12 cellular contexts compared by ENCODE assay signal in genomic region chr4:54568184-54568583, GRCh38.
DNase-seq lines count a peak whose midpoint lies in the region; ATAC-seq, FAIRE-seq and TF ChIP-seq lines count a peak whose summit lies in the region.
"Had no signal": no experiment of that assay in that cellular context is flagged by ENCODE, and none has a peak within 500 bp of the region (broad histone marks: within the 10 kb centered on the region; RNA-seq: fewer than 3 reads in every experiment).

No MANE protein-coding gene starts in this region.

- intact Hi-C loops in left colon (cut with DNase I, micrococcal nuclease) = no loop called here

- H3K9me3 Mint-ChIP-seq in T-cell = no peaks in the 10 kb centered on the region
- H3K9me3 Mint-ChIP-seq: CD4-positive, alpha-beta memory T cell had no signal

- FAIRE-seq in D721Med (lab: Jason Lieb, UNC) = no peak

- H3K27me3 Mint-ChIP-seq in T-cell = peaks cover 0 to 2% of the 10 kb centered on the region in 2 donors

- DNase-seq in AG09309 (ENCODE audit: low read depth) = peak; percentile 61
- DNase-seq in M059J (ENCODE audit: low read depth) = peak; percentile 95
- peak; percentile 50 to 73 for DNase-seq in cardiac fibroblast (ENCODE audit: low read depth in 2 of 2)
- DNase-seq in left colon = no peak
- DNase-seq in amygdala (lab: John Stamatoyannopoulos, UW) = no peak
- DNase-seq in D721Med (ENCODE audit: insufficient read length, low spot score) = no peak
- DNase-seq in erythroblast (lab: John Stamatoyannopoulos, UW) = no peak
- DNase-seq in T-cell = no peak
- DNase-seq: activated CD4-positive, alpha-beta T cell treated with anti-CD3 and anti-CD28 coated beads for 4 hours; activated effector memory CD4-positive, alpha-beta T cell treated with Interleukin-2 at 50 U/mL for 16 hours; CD4-positive, alpha-beta memory T cell; NCI-H748 treated with DMSO at 0.1 percent for 48 hours had no signal

- TF ChIP-seq CTCF in AG09309 (IDR thresholded peaks at IDR 0.05; ENCODE audit: control insufficient read depth, insufficient read depth, low read depth, low read length, missing control alignments) = no peak
- no peak for TF ChIP-seq CTCF in cardiac fibroblast (IDR thresholded peaks at IDR 0.05; ENCODE audit: low read depth, low read length)
- TF ChIP-seq CTCF in D721Med (IDR thresholded peaks at IDR 0.05; ENCODE audit: insufficient read depth, missing control alignments) = no peak

- POLR2A ChIA-PET in T-cell (lab: Charles Lee) = no interaction called here

- no peaks in the 10 kb centered on the region for H3K36me3 Mint-ChIP-seq in T-cell
- H3K36me3 Mint-ChIP-seq: CD4-positive, alpha-beta memory T cell had no signal

- H3K4me1 Mint-ChIP-seq in T-cell = peaks cover 6 to 9% (median 8%) of the 10 kb centered on the region in 3 donors

- ATAC-seq in left colon (peak; percentile 42), T-cell (replicated peaks in 1 of 4) (no peak)

- no peak overlapping the region for H3K27ac Mint-ChIP-seq in T-cell
- H3K27ac Mint-ChIP-seq: CD4-positive, alpha-beta memory T cell had no signal

- H3K4me3 ChIP-seq in AG09309 (ENCODE audit: control insufficient read depth, low read depth, low read length) (no peak overlapping the region), cardiac fibroblast (replicated peaks in 1 of 2; ENCODE audit: low read depth in 2 of 2, low read length in 2 of 2) (no peak overlapping the region)

- CTCF ChIA-PET in T-cell (lab: Charles Lee) = no interaction called here

- H3K4me3 Mint-ChIP-seq in T-cell = no peak overlapping the region
- H3K4me3 Mint-ChIP-seq: CD4-positive, alpha-beta memory T cell had no signal

- no peak for TF ChIP-seq POLR2A in erythroblast (IDR thresholded peaks at IDR 0.05; ENCODE audit: low read length)

Comparison
In these comparisons a context has a peak if more than half of its experiments do, and no peak if none do; other contexts are left out.
1. DNase-seq: peak in AG09309 (single experiment), M059J (single experiment) and cardiac fibroblast (2 of 2); none in left colon (0 of 2), amygdala (0 of 56), D721Med (single experiment), erythroblast (0 of 2) and T-cell (0 of 34).